In the genomic region with DNA sequence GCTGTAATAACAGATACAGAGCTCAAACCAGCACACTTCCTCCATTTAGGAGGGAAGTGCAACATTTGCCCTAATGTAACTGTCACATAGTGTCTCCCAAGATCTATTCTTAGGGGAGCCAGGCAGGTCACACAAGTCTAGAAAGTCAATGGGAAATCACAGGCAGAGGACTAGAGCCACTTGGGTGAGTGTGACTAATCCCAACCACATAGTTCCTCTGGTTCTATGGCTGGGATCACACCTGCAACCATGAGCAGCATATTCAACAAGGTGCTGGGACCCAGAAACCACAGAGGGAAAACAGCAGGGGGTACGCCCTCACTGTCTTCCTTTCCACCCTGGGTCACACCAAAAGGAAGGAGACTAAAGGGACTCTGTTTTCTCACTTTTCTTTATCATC, we compare ENCODE assay signal across 2 cellular contexts.
A peak's percentile ranks its signal among the peaks of the same experiment; 100 is the strongest.
TF ChIP-seq lines count a peak whose summit lies in the region.

No MANE protein-coding gene starts in this region.

TF ChIP-seq in HepG2, 621 proteins besides CTCF, POLR2A, EP300 and RAD21:
- TF ChIP-seq, protein P1, sequence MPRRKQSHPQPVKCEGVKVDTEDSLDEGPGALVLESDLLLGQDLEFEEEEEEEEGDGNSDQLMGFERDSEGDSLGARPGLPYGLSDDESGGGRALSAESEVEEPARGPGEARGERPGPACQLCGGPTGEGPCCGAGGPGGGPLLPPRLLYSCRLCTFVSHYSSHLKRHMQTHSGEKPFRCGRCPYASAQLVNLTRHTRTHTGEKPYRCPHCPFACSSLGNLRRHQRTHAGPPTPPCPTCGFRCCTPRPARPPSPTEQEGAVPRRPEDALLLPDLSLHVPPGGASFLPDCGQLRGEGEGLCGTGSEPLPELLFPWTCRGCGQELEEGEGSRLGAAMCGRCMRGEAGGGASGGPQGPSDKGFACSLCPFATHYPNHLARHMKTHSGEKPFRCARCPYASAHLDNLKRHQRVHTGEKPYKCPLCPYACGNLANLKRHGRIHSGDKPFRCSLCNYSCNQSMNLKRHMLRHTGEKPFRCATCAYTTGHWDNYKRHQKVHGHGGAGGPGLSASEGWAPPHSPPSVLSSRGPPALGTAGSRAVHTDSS (CRISPR knock-in tag; conservative IDR thresholded peaks at IDR 0.05), result no peak
- TF ChIP-seq ZNF616 (CRISPR knock-in tag; IDR thresholded peaks at IDR 0.05; ENCODE audit: low read depth), result peak; percentile 92; the same call in 1 of the 2 replicates
- TF ChIP-seq TMF1 (CRISPR knock-in tag; IDR thresholded peaks at IDR 0.05; ENCODE audit: low read depth), result no peak
- TF ChIP-seq RFXAP (CRISPR knock-in tag; IDR thresholded peaks at IDR 0.05; ENCODE audit: borderline replicate concordance), result no peak
TF ChIP-seq in HepG2: peak in this region for 1.

TF ChIP-seq in HCT116, 20 proteins besides CTCF, POLR2A, EP300 and RAD21 (continued from another document):
- no peak for TF ChIP-seq EZH2phosphoT487 (IDR thresholded peaks at IDR 0.05; ENCODE audit: borderline replicate concordance)
- TF ChIP-seq CEBPB (IDR thresholded peaks at IDR 0.05; ENCODE audit: low read depth), result no peak
- no peak for TF ChIP-seq ZNF274 (IDR thresholded peaks at IDR 0.05; ENCODE audit: low read depth, low read length)
- TF ChIP-seq, protein P2, sequence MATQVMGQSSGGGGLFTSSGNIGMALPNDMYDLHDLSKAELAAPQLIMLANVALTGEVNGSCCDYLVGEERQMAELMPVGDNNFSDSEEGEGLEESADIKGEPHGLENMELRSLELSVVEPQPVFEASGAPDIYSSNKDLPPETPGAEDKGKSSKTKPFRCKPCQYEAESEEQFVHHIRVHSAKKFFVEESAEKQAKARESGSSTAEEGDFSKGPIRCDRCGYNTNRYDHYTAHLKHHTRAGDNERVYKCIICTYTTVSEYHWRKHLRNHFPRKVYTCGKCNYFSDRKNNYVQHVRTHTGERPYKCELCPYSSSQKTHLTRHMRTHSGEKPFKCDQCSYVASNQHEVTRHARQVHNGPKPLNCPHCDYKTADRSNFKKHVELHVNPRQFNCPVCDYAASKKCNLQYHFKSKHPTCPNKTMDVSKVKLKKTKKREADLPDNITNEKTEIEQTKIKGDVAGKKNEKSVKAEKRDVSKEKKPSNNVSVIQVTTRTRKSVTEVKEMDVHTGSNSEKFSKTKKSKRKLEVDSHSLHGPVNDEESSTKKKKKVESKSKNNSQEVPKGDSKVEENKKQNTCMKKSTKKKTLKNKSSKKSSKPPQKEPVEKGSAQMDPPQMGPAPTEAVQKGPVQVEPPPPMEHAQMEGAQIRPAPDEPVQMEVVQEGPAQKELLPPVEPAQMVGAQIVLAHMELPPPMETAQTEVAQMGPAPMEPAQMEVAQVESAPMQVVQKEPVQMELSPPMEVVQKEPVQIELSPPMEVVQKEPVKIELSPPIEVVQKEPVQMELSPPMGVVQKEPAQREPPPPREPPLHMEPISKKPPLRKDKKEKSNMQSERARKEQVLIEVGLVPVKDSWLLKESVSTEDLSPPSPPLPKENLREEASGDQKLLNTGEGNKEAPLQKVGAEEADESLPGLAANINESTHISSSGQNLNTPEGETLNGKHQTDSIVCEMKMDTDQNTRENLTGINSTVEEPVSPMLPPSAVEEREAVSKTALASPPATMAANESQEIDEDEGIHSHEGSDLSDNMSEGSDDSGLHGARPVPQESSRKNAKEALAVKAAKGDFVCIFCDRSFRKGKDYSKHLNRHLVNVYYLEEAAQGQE (IDR thresholded peaks at IDR 0.05; ENCODE audit: low read depth), result no peak
- no peak for TF ChIP-seq ZFX (IDR thresholded peaks at IDR 0.05)
- TF ChIP-seq SIN3A (IDR thresholded peaks at IDR 0.05; ENCODE audit: low read depth), result no peak
- TF ChIP-seq JUND (IDR thresholded peaks at IDR 0.05), result no peak
- TF ChIP-seq, protein P3, sequence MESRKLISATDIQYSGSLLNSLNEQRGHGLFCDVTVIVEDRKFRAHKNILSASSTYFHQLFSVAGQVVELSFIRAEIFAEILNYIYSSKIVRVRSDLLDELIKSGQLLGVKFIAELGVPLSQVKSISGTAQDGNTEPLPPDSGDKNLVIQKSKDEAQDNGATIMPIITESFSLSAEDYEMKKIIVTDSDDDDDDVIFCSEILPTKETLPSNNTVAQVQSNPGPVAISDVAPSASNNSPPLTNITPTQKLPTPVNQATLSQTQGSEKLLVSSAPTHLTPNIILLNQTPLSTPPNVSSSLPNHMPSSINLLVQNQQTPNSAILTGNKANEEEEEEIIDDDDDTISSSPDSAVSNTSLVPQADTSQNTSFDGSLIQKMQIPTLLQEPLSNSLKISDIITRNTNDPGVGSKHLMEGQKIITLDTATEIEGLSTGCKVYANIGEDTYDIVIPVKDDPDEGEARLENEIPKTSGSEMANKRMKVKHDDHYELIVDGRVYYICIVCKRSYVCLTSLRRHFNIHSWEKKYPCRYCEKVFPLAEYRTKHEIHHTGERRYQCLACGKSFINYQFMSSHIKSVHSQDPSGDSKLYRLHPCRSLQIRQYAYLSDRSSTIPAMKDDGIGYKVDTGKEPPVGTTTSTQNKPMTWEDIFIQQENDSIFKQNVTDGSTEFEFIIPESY (IDR thresholded peaks at IDR 0.05; ENCODE audit: extremely low read depth, insufficient replicate concordance, low read length), result no peak
